Comparison of ENCODE assay signal across 1 cellular context in the genomic region with DNA sequence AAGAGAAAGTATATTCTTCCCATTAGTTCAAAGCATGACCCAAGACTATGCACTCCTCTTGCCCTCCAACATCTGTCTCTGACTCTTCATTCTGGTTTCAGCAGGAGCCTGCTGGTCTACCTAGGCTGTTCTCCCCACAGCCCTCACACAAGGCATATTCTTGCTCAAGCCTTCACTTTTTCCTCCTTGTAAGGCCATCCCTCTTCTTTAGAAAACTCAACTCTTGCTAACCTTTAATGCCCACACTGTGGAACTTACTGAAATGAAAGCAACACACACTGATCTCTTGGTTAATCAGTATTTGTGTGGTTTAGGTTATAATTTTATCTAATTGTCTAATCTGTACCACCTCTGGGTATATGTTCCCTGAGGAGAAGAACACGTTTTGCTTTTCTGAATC.
TF ChIP-seq lines count a peak whose summit lies in the region.

No MANE protein-coding gene starts in this region.

TF ChIP-seq in H1, 55 proteins besides CTCF, POLR2A, EP300 and RAD21 (continued from another document):
- TF ChIP-seq ATF2 (IDR thresholded peaks at IDR 0.05; ENCODE audit: low read length): no peak
- TF ChIP-seq MAX (IDR thresholded peaks at IDR 0.05): no peak
- no peak for TF ChIP-seq CHD2 (IDR thresholded peaks at IDR 0.05; ENCODE audit: low read length)
- TF ChIP-seq SIRT6 (IDR thresholded peaks at IDR 0.05; ENCODE audit: low read length): no peak
- no peak for TF ChIP-seq CBX5 (IDR thresholded peaks at IDR 0.05; ENCODE audit: low read depth, low read length)
- TF ChIP-seq SUZ12 (IDR thresholded peaks at IDR 0.05; ENCODE audit: low read length): no peak
- TF ChIP-seq SIN3A (conservative IDR thresholded peaks at IDR 0.05 in 1 of 2, IDR thresholded peaks at IDR 0.05 in 1 of 2; ENCODE audit: low read depth in 1 of 2, low read length in 2 of 2): no peak
- TF ChIP-seq KDM1A (IDR thresholded peaks at IDR 0.05; ENCODE audit: borderline replicate concordance, low read length): no peak
- no peak for TF ChIP-seq BCL11A (IDR thresholded peaks at IDR 0.05; ENCODE audit: low read depth in 2 of 2, low read length in 2 of 2)
- no peak for TF ChIP-seq CHD1 (IDR thresholded peaks at IDR 0.05; ENCODE audit: low read depth, low read length)
- no peak for TF ChIP-seq YY1 (IDR thresholded peaks at IDR 0.05; ENCODE audit: low read depth, low read length)
- no peak for TF ChIP-seq TBP (IDR thresholded peaks at IDR 0.05; ENCODE audit: low read depth, low read length)
- no peak for TF ChIP-seq CHD7 (IDR thresholded peaks at IDR 0.05; ENCODE audit: insufficient replicate concordance, low read length)
